In the genomic region with DNA sequence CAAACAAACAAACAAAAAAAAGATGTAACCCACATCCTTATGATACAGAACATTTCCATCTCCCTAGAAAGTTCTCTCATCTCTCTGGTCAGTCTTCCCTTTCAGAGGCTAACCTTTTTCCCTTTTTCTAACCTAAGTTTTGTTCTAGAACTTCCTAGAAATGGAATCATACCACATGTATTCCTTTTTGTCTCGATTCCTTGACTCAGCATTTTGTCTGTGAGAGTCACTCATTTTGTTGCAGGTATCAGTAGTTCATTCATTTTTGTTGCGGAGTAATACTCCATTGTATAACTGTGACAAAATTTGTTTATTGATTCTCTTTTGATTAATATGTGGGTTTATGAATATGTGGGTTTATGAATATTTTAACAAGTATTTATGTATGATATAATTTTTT, we compare ENCODE assay signal across 8 cellular contexts.
"Had no signal": no experiment of that assay in that cellular context is flagged by ENCODE, and none has a peak within 500 bp of the region (broad histone marks: within the 10 kb centered on the region; RNA-seq: fewer than 3 reads in every experiment).

No MANE protein-coding gene starts in this region.

- H2AFZ ChIP-seq: GM23248 had no signal

- H3K4me3 ChIP-seq: GM23248, HAP-1 had no signal

- H3K9me3 ChIP-seq: HAP-1 had no signal

- ATAC-seq: HCT116 had no signal

- DNase-seq: GM23248, GOT3, H7, HFFc6, KG1 had no signal

- H3K27ac ChIP-seq: GM23248, HL-60 had no signal

- H3K9ac ChIP-seq: GM23248 had no signal

- H3K36me3 ChIP-seq: HAP-1 had no signal

- H3K4me1 ChIP-seq: HAP-1 had no signal
